Comparison of ENCODE assay signal across 10 cellular contexts in genomic region chr13:80235559-80236296, GRCh38.
DNase-seq lines count a peak whose midpoint lies in the region; ATAC-seq and TF ChIP-seq lines count a peak whose summit lies in the region.
"Had no signal": no experiment of that assay in that cellular context is flagged by ENCODE, and none has a peak within 500 bp of the region (broad histone marks: within the 10 kb centered on the region; RNA-seq: fewer than 3 reads in every experiment).

No MANE protein-coding gene starts in this region.

- TF ChIP-seq POLR2A in heart left ventricle (IDR thresholded peaks at IDR 0.05) (no peak), upper lobe of left lung (IDR thresholded peaks at IDR 0.05) (no peak)

- TF ChIP-seq CTCF in SK-N-SH (IDR thresholded peaks at IDR 0.05) (no peak), heart left ventricle (IDR thresholded peaks at IDR 0.05) (no peak), upper lobe of left lung (IDR thresholded peaks at IDR 0.05) (no peak)

- H3K4me3 ChIP-seq in SK-N-SH (ENCODE audit: low read depth in 2 of 2, low read length in 1 of 2) (no peak overlapping the region), heart left ventricle (peak overlapping the region in 6 of 12 donors; percentile 1 to 33 (median 17)), upper lobe of left lung (no peak overlapping the region)

- H3K27me3 ChIP-seq in SK-N-SH (ENCODE audit: insufficient read depth) (no peaks in the 10 kb centered on the region), heart left ventricle (no peaks in the 10 kb centered on the region), upper lobe of left lung (no peaks in the 10 kb centered on the region)

- H3K9me3 ChIP-seq in SK-N-SH (no peaks in the 10 kb centered on the region), heart left ventricle (no peaks in the 10 kb centered on the region), upper lobe of left lung (no peaks in the 10 kb centered on the region)

- no peak for ATAC-seq in SK-N-SH treated with all-trans-retinoic acid at 6 μM for 48 hours
- peak in 3 of 4 donors; percentile 26 to 77 (median 61) for ATAC-seq in heart left ventricle
- peak; percentile 47 to 52 for ATAC-seq in upper lobe of left lung (ENCODE audit: low FRiP score in 2 of 2)
- no peak for ATAC-seq in HG02885 (IDR thresholded peaks at IDR 0.05; ENCODE audit: poor library complexity, unreplicated experiment)

- H3K9me2 ChIP-seq in SK-N-SH = no peaks in the 10 kb centered on the region

- no peak for TF ChIP-seq EP300 in SK-N-SH (IDR thresholded peaks at IDR 0.05; ENCODE audit: borderline replicate concordance in 1 of 2, low read depth in 1 of 2, low read length in 1 of 2)
- TF ChIP-seq EP300 in upper lobe of left lung (IDR thresholded peaks at IDR 0.05) = no peak

- H3K36me3 ChIP-seq in SK-N-SH (replicated peaks in 1 of 2; ENCODE audit: control insufficient read depth in 1 of 2, insufficient read depth in 2 of 2, low read length in 1 of 2) (no peaks in the 10 kb centered on the region), heart left ventricle (no peaks in the 10 kb centered on the region), upper lobe of left lung (no peaks in the 10 kb centered on the region)

- H3K4me2 ChIP-seq in SK-N-SH = no peak overlapping the region

- H3K27ac ChIP-seq in SK-N-SH (ENCODE audit: low read depth in 2 of 2, low read length in 1 of 2) = no peak overlapping the region
- peak overlapping the region in 6 of 12 donors; percentile 2 to 50 (median 20) for H3K27ac ChIP-seq in heart left ventricle
- H3K27ac ChIP-seq in upper lobe of left lung = peak overlapping the region in 1 of 4 donors; percentile 3
- H3K27ac ChIP-seq: C4-2B had no signal

- H3K4me1 ChIP-seq in SK-N-SH (ENCODE audit: control insufficient read depth in 1 of 2, insufficient read depth in 2 of 2, low read depth in 1 of 2, low read length in 1 of 2) (peaks cover 0 to 2% of the 10 kb centered on the region in 2 experiments; a peak in 3 of 4 replicates), heart left ventricle (peaks cover 0 to 11% (median 7%) of the 10 kb centered on the region in 12 donors), upper lobe of left lung (peaks cover 0 to 20% (median 12%) of the 10 kb centered on the region in 4 donors)

- 0 out of 2 replicates have a peak overlapping the region, but pooled peaks have one; percentile 17 for H2AFZ ChIP-seq in SK-N-SH (ENCODE audit: low read depth)

- DNase-seq in SK-N-SH (no peak), NCI-H226 (peak; percentile 88), heart left ventricle (no peak), upper lobe of left lung (no peak), T-helper 1 cell (no peak)
- no peak for DNase-seq in activated T-cell treated with anti-CD3 and anti-CD28 coated beads, Interleukin-2, amount 50 U/mL, for 1 hour
- DNase-seq: activated CD4-positive, alpha-beta T cell treated with anti-CD3 and anti-CD28 coated beads for 4 hours had no signal

- no peaks in the 10 kb centered on the region for H4K20me1 ChIP-seq in SK-N-SH (ENCODE audit: insufficient read depth)

- no peak overlapping the region for H3K9ac ChIP-seq in SK-N-SH

- no peaks in the 10 kb centered on the region for H3K79me2 ChIP-seq in SK-N-SH (ENCODE audit: insufficient read depth)

- no peak for TF ChIP-seq RAD21 in SK-N-SH (IDR thresholded peaks at IDR 0.05; ENCODE audit: low read length)

- intact Hi-C loops in heart left ventricle (cut with DNase I) = loop anchor here in 1 of 10 donors (5.0 kb wide), 1 partner anchor 42 kb away; no protein-coding TSS in a partner anchor

- POLR2A ChIA-PET in SK-N-SH (lab: Yijun Ruan, JAX) = no interaction called here

- no peaks in the 10 kb centered on the region for H3F3A ChIP-seq in SK-N-SH (replicated peaks; ENCODE audit: insufficient read depth)

- CTCF ChIA-PET in SK-N-SH (lab: Yijun Ruan, JAX) = no interaction called here

- WGBS in SK-N-SH (ENCODE audit: low lambda C conversion rate) = 82% methylated on average over 9 of the region's 9 CpGs
- 33 to 45% (median 37%) methylated on average over 9 of the region's 9 CpGs for WGBS in heart left ventricle, 4 donors
- 34 to 40% methylated on average over 9 of the region's 9 CpGs for WGBS in upper lobe of left lung, 2 donors

TF ChIP-seq in SK-N-SH, 30 proteins besides CTCF, POLR2A, EP300 and RAD21 (continues in another document):
- no peak for TF ChIP-seq FOXM1 (IDR thresholded peaks at IDR 0.05; ENCODE audit: low read depth)
- TF ChIP-seq MAX (IDR thresholded peaks at IDR 0.05; ENCODE audit: low read depth) = no peak
- TF ChIP-seq JUND (IDR thresholded peaks at IDR 0.05) = no peak
- TF ChIP-seq RFX5 (IDR thresholded peaks at IDR 0.05; ENCODE audit: low read length) = no peak
- TF ChIP-seq GABPA (IDR thresholded peaks at IDR 0.05; ENCODE audit: low read depth) = no peak
- TF ChIP-seq TAF1 (IDR thresholded peaks at IDR 0.05; ENCODE audit: borderline replicate concordance, low read depth, low read length) = no peak
- TF ChIP-seq NFIC (IDR thresholded peaks at IDR 0.05; ENCODE audit: borderline replicate concordance) = no peak
- no peak for TF ChIP-seq MEF2A (IDR thresholded peaks at IDR 0.05; ENCODE audit: borderline replicate concordance, low read depth)
- TF ChIP-seq TCF12 (IDR thresholded peaks at IDR 0.05) = no peak
- TF ChIP-seq USF1 (IDR thresholded peaks at IDR 0.05; ENCODE audit: borderline replicate concordance, low read depth) = no peak
- TF ChIP-seq FOSL2 (IDR thresholded peaks at IDR 0.05; ENCODE audit: borderline replicate concordance, low read depth) = no peak
- TF ChIP-seq RXRA (IDR thresholded peaks at IDR 0.05; ENCODE audit: borderline replicate concordance, low read depth) = no peak
- no peak for TF ChIP-seq SIN3A (IDR thresholded peaks at IDR 0.05; ENCODE audit: borderline replicate concordance, low read depth, low read length)

TF ChIP-seq in SK-N-SH treated with all-trans-retinoic acid at 6 μM for 48 hours, 23 proteins besides CTCF, POLR2A, EP300 and RAD21:
- no peak for TF ChIP-seq ZFP3 (CRISPR knock-in tag; IDR thresholded peaks at IDR 0.05)
- TF ChIP-seq CSDC2 (CRISPR knock-in tag; IDR thresholded peaks at IDR 0.05) = no peak
TF ChIP-seq in SK-N-SH treated with all-trans-retinoic acid at 6 μM for 48 hours: peak in this region for 0.

Comparison
In these comparisons a context has a peak if more than half of its experiments do, and no peak if none do; other contexts are left out.
1. ATAC-seq: peak in heart left ventricle (3 of 4) and upper lobe of left lung (2 of 2); none in SK-N-SH treated with all-trans-retinoic acid at 6 μM for 48 hours (single experiment) and HG02885 (single experiment).